1 cellular context compared by ENCODE assay signal in the genomic region with DNA sequence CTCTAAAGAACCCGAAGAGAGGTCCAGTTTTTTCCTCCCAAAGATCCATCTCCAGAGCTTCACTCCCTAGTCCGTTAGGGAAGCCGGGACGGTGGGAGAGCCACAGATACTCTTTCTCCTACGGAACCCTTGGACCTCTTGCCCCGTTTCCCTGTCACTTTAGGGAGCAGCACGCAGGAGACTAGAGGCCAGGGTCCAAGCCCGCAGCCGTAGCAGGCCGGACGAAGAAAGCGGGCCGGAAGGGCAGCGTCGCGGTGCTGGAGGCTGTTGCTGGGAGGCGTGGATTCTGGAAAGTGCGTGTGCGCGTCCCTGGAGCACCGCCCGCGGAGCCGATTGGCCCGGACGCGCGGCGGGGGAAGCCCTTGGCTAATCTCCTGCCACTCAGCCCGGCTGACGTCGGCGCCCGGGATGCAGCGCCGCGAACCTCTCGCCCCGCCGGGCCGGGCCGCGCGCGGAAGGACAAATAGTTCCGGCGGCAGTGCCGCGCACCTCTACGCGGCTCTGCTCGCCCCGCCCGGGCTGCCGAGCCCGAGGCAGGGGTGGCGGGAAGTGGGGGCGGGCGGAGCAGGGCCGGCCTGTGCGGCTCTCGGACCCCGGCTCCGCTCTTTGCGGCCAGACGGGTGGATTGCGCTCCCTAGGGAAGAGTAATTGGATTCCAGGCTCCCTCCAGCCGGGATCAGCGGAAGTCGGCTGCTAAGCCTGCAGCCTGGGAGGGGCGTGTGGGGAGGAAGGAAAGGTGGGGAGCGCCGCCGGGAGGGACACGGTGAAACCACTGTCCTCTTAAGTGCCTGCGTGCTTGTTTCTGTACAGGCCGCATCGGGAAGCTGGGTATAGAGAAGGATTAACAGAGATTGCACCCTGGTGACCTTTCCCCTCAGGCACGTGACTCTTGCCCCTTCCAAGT.
TF ChIP-seq lines count a peak whose summit lies in the region.

No MANE protein-coding gene starts in this region.

TF ChIP-seq in HepG2, 621 proteins besides CTCF, POLR2A, EP300 and RAD21 (continued from another document and continues in another):
- TF ChIP-seq, protein P1, sequence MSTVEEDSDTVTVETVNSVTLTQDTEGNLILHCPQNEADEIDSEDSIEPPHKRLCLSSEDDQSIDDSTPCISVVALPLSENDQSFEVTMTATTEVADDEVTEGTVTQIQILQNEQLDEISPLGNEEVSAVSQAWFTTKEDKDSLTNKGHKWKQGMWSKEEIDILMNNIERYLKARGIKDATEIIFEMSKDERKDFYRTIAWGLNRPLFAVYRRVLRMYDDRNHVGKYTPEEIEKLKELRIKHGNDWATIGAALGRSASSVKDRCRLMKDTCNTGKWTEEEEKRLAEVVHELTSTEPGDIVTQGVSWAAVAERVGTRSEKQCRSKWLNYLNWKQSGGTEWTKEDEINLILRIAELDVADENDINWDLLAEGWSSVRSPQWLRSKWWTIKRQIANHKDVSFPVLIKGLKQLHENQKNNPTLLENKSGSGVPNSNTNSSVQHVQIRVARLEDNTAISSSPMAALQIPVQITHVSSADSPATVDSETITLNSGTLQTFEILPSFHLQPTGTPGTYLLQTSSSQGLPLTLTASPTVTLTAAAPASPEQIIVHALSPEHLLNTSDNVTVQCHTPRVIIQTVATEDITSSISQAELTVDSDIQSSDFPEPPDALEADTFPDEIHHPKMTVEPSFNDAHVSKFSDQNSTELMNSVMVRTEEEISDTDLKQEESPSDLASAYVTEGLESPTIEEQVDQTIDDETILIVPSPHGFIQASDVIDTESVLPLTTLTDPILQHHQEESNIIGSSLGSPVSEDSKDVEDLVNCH (CRISPR knock-in tag; IDR thresholded peaks at IDR 0.05), result no peak
- TF ChIP-seq, protein P2, sequence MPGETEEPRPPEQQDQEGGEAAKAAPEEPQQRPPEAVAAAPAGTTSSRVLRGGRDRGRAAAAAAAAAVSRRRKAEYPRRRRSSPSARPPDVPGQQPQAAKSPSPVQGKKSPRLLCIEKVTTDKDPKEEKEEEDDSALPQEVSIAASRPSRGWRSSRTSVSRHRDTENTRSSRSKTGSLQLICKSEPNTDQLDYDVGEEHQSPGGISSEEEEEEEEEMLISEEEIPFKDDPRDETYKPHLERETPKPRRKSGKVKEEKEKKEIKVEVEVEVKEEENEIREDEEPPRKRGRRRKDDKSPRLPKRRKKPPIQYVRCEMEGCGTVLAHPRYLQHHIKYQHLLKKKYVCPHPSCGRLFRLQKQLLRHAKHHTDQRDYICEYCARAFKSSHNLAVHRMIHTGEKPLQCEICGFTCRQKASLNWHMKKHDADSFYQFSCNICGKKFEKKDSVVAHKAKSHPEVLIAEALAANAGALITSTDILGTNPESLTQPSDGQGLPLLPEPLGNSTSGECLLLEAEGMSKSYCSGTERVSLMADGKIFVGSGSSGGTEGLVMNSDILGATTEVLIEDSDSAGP (CRISPR knock-in tag; IDR thresholded peaks at IDR 0.05; ENCODE audit: borderline replicate concordance), result peak; percentile 96
- TF ChIP-seq ZNF670 (CRISPR knock-in tag; IDR thresholded peaks at IDR 0.05; ENCODE audit: borderline replicate concordance) (peak; percentile 85), ASH2L (IDR thresholded peaks at IDR 0.05; ENCODE audit: insufficient read length, low read depth, low read length) (peak; percentile 96), AKAP8 (CRISPR knock-in tag; IDR thresholded peaks at IDR 0.05) (no peak), HOXA7 (CRISPR knock-in tag; IDR thresholded peaks at IDR 0.05) (no peak), KLF13 (CRISPR knock-in tag; IDR thresholded peaks at IDR 0.05) (no peak), SRSF9 (IDR thresholded peaks at IDR 0.05; ENCODE audit: borderline replicate concordance, insufficient read depth, low read depth, low read length, poor library complexity, severe bottlenecking) (no peak), POGZ (CRISPR knock-in tag; IDR thresholded peaks at IDR 0.05) (peak; percentile 97), HMG20A (CRISPR knock-in tag; IDR thresholded peaks at IDR 0.05; ENCODE audit: borderline replicate concordance) (no peak), HNF4G (IDR thresholded peaks at IDR 0.05; ENCODE audit: borderline replicate concordance, low read depth, low read length) (peak; percentile 52; the same call in 1 of the 2 replicates), HNF4G (CRISPR knock-in tag; IDR thresholded peaks at IDR 0.05; ENCODE audit: borderline replicate concordance, low read depth) (no peak), NPAS2 (CRISPR knock-in tag; IDR thresholded peaks at IDR 0.05; ENCODE audit: borderline replicate concordance) (no peak), CEBPG (CRISPR knock-in tag; IDR thresholded peaks at IDR 0.05) (no peak; the same call in none of the 2 replicates), ZNF7 (CRISPR knock-in tag; IDR thresholded peaks at IDR 0.05) (no peak; the same call in 1 of the 2 replicates), FOXK2 (IDR thresholded peaks at IDR 0.05) (no peak), SYNCRIP (IDR thresholded peaks at IDR 0.05; ENCODE audit: insufficient read depth, low read depth, low read length) (no peak), REXO4 (CRISPR knock-in tag; IDR thresholded peaks at IDR 0.05; ENCODE audit: borderline replicate concordance) (0 out of 2 replicates have a peak, but pooled peaks have one; percentile 21), ZNF180 (CRISPR knock-in tag; IDR thresholded peaks at IDR 0.05; ENCODE audit: borderline replicate concordance, low read depth) (no peak), ZNF326 (CRISPR knock-in tag; IDR thresholded peaks at IDR 0.05; ENCODE audit: borderline replicate concordance) (no peak), ZNF850 (CRISPR knock-in tag; conservative IDR thresholded peaks at IDR 0.05) (no peak; the same call in 1 of the 2 replicates), SETDB1 (CRISPR knock-in tag; IDR thresholded peaks at IDR 0.05; ENCODE audit: borderline replicate concordance) (no peak; the same call in 1 of the 2 replicates), SAFB2 (CRISPR knock-in tag; IDR thresholded peaks at IDR 0.05; ENCODE audit: borderline replicate concordance, low read depth) (peak; percentile 90), ZNF10 (CRISPR knock-in tag; IDR thresholded peaks at IDR 0.05; ENCODE audit: borderline replicate concordance, low read depth) (no peak), YEATS2 (CRISPR knock-in tag; IDR thresholded peaks at IDR 0.05; ENCODE audit: borderline replicate concordance) (peak; percentile 70), ZFP62 (CRISPR knock-in tag; IDR thresholded peaks at IDR 0.05) (no peak), JDP2 (CRISPR knock-in tag; IDR thresholded peaks at IDR 0.05; ENCODE audit: borderline replicate concordance) (peak; percentile 68; the same call in 1 of the 2 replicates), MXI1 (IDR thresholded peaks at IDR 0.05; ENCODE audit: borderline replicate concordance, low read depth, low read length) (peak; percentile 64; the same call in 1 of the 3 replicates), RCOR2 (CRISPR knock-in tag; IDR thresholded peaks at IDR 0.05) (peak; percentile 28; the same call in 1 of the 2 replicates), CBX2 (IDR thresholded peaks at IDR 0.05; ENCODE audit: low read depth, low read length) (no peak), CBX2 (CRISPR knock-in tag; IDR thresholded peaks at IDR 0.05; ENCODE audit: low read depth) (no peak), SRF (IDR thresholded peaks at IDR 0.05; ENCODE audit: low read depth, low read length) (no peak), ZNF713 (CRISPR knock-in tag; IDR thresholded peaks at IDR 0.05) (0 out of 2 replicates have a peak, but pooled peaks have one; percentile 82), ZNF501 (CRISPR knock-in tag; IDR thresholded peaks at IDR 0.05) (peak; percentile 97), ZNF383 (CRISPR knock-in tag; IDR thresholded peaks at IDR 0.05; ENCODE audit: borderline replicate concordance) (no peak), HMG20B (CRISPR knock-in tag; conservative IDR thresholded peaks at IDR 0.05) (peak; percentile 50; the same call in 1 of the 2 replicates), TP53 (CRISPR knock-in tag; conservative IDR thresholded peaks at IDR 0.05) (no peak), NONO (IDR thresholded peaks at IDR 0.05) (no peak), NONO (CRISPR knock-in tag; conservative IDR thresholded peaks at IDR 0.05) (peak; percentile 83)
- TF ChIP-seq, protein P3, sequence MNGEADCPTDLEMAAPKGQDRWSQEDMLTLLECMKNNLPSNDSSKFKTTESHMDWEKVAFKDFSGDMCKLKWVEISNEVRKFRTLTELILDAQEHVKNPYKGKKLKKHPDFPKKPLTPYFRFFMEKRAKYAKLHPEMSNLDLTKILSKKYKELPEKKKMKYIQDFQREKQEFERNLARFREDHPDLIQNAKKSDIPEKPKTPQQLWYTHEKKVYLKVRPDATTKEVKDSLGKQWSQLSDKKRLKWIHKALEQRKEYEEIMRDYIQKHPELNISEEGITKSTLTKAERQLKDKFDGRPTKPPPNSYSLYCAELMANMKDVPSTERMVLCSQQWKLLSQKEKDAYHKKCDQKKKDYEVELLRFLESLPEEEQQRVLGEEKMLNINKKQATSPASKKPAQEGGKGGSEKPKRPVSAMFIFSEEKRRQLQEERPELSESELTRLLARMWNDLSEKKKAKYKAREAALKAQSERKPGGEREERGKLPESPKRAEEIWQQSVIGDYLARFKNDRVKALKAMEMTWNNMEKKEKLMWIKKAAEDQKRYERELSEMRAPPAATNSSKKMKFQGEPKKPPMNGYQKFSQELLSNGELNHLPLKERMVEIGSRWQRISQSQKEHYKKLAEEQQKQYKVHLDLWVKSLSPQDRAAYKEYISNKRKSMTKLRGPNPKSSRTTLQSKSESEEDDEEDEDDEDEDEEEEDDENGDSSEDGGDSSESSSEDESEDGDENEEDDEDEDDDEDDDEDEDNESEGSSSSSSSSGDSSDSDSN (CRISPR knock-in tag; IDR thresholded peaks at IDR 0.05), result peak; percentile 98
- TF ChIP-seq, protein P4, sequence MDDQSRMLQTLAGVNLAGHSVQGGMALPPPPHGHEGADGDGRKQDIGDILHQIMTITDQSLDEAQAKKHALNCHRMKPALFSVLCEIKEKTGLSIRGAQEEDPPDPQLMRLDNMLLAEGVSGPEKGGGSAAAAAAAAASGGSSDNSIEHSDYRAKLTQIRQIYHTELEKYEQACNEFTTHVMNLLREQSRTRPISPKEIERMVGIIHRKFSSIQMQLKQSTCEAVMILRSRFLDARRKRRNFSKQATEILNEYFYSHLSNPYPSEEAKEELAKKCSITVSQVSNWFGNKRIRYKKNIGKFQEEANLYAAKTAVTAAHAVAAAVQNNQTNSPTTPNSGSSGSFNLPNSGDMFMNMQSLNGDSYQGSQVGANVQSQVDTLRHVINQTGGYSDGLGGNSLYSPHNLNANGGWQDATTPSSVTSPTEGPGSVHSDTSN (CRISPR knock-in tag; IDR thresholded peaks at IDR 0.05; ENCODE audit: borderline replicate concordance), result no peak; the same call in 1 of the 2 replicates
- TF ChIP-seq, protein P5, sequence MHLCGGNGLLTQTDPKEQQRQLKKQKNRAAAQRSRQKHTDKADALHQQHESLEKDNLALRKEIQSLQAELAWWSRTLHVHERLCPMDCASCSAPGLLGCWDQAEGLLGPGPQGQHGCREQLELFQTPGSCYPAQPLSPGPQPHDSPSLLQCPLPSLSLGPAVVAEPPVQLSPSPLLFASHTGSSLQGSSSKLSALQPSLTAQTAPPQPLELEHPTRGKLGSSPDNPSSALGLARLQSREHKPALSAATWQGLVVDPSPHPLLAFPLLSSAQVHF (CRISPR knock-in tag; IDR thresholded peaks at IDR 0.05), result peak; percentile 71; the same call in 1 of the 2 replicates
- TF ChIP-seq, protein P6, sequence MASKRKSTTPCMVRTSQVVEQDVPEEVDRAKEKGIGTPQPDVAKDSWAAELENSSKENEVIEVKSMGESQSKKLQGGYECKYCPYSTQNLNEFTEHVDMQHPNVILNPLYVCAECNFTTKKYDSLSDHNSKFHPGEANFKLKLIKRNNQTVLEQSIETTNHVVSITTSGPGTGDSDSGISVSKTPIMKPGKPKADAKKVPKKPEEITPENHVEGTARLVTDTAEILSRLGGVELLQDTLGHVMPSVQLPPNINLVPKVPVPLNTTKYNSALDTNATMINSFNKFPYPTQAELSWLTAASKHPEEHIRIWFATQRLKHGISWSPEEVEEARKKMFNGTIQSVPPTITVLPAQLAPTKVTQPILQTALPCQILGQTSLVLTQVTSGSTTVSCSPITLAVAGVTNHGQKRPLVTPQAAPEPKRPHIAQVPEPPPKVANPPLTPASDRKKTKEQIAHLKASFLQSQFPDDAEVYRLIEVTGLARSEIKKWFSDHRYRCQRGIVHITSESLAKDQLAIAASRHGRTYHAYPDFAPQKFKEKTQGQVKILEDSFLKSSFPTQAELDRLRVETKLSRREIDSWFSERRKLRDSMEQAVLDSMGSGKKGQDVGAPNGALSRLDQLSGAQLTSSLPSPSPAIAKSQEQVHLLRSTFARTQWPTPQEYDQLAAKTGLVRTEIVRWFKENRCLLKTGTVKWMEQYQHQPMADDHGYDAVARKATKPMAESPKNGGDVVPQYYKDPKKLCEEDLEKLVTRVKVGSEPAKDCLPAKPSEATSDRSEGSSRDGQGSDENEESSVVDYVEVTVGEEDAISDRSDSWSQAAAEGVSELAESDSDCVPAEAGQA (IDR thresholded peaks at IDR 0.05; ENCODE audit: low read depth), result peak; percentile 48; the same call in 1 of the 2 replicates
- TF ChIP-seq, protein P6 (CRISPR knock-in tag; IDR thresholded peaks at IDR 0.05; ENCODE audit: borderline replicate concordance), result no peak
- TF ChIP-seq, protein P7, sequence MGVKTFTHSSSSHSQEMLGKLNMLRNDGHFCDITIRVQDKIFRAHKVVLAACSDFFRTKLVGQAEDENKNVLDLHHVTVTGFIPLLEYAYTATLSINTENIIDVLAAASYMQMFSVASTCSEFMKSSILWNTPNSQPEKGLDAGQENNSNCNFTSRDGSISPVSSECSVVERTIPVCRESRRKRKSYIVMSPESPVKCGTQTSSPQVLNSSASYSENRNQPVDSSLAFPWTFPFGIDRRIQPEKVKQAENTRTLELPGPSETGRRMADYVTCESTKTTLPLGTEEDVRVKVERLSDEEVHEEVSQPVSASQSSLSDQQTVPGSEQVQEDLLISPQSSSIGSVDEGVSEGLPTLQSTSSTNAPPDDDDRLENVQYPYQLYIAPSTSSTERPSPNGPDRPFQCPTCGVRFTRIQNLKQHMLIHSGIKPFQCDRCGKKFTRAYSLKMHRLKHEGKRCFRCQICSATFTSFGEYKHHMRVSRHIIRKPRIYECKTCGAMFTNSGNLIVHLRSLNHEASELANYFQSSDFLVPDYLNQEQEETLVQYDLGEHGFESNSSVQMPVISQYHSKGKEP (CRISPR knock-in tag; IDR thresholded peaks at IDR 0.05), result no peak
- TF ChIP-seq, protein P8, sequence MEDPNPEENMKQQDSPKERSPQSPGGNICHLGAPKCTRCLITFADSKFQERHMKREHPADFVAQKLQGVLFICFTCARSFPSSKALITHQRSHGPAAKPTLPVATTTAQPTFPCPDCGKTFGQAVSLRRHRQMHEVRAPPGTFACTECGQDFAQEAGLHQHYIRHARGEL (CRISPR knock-in tag; IDR thresholded peaks at IDR 0.05), result 0 out of 2 replicates have a peak, but pooled peaks have one; percentile 13
